25 cellular contexts compared by ENCODE assay signal in the genomic region with DNA sequence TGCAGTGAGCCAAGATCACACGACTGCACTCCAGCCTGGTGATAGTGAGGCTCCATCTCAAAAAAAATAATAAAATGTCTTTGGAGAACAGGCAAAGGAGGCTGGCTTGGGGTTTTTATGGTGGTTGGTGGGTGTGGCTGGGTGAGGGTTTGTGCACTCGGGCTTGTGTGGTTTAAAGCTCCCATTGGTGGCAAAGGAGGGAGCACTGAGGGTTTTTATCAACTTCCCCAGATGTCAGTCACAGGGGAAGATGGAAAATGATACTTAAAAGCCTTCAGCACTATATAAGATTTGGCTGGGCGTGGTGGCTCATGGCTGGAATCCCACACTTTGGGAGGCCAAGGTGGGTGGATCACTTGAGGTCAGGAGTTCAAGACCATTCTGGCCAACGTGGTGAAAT. TPM values are rescaled to one million over a fixed set of nuclear protein-coding genes. Genes with fewer than 3 reads are reported as not detected.
DNase-seq lines count a peak whose midpoint lies in the region; ATAC-seq and TF ChIP-seq lines count a peak whose summit lies in the region.
"Had no signal": no experiment of that assay in that cellular context is flagged by ENCODE, and none has a peak within 500 bp of the region (broad histone marks: within the 10 kb centered on the region; RNA-seq: fewer than 3 reads in every experiment).

No MANE protein-coding gene starts in this region.

- ATAC-seq in T-helper 17 cell (peak; percentile 61), GM18505 (IDR thresholded peaks at IDR 0.05; ENCODE audit: unreplicated experiment) (no peak), GM18517 (IDR thresholded peaks at IDR 0.05; ENCODE audit: unreplicated experiment) (no peak)
- ATAC-seq: left lobe of liver, Right ventricle myocardium inferior had no signal

- no peaks in the 10 kb centered on the region for H3K27me3 Mint-ChIP-seq in T-helper 17 cell
- H3K27me3 Mint-ChIP-seq: naive B cell had no signal

- CTCF ChIA-PET in AG04450 (lab: Charles Lee) = no interaction called here

- no peak for TF ChIP-seq CTCF in AG04450 (IDR thresholded peaks at IDR 0.05; ENCODE audit: low read depth, low read length)

- H3K4me3 Mint-ChIP-seq in T-helper 17 cell = no peak overlapping the region
- H3K4me3 Mint-ChIP-seq: naive B cell had no signal

- POLR2A ChIA-PET in AG04450 (lab: Yijun Ruan, JAX) = no interaction called here

- DNase-seq in AG04450 (ENCODE audit: low read depth, low spot score) (no peak), HUDEP-2 (lab: John Stamatoyannopoulos, UW; ENCODE audit: unreplicated experiment in 76 of 76) (peak in 74 of 76 experiments; percentile 22 to 95 (median 74)), T-helper 17 cell (no peak), erythroblast (lab: John Stamatoyannopoulos, UW) (peak; percentile 48 to 82), NCI-H748 (lab: John Stamatoyannopoulos, UW; ENCODE audit: unreplicated experiment) (no peak)
- DNase-seq: activated CD4-positive, CD25-positive, alpha-beta regulatory T cell treated with anti-CD3 and anti-CD28 coated beads, Interleukin-2, amount 50 U/mL, for 72 hours; activated effector memory CD4-positive, alpha-beta T cell treated with Interleukin-2 at 50 U/mL for 16 hours; Calu3; effector CD4-positive, alpha-beta T cell; mesendoderm; naive B cell; NCI-H2029 treated with DMSO at 0.1 percent for 48 hours; NCI-H226; NCI-H748 treated with DMSO at 0.1 percent for 48 hours; stimulated activated CD4-positive, alpha-beta T cell treated with anti-CD3 and anti-CD28 coated beads, Interleukin-2, amount 100 ng/mL, for 48 hours; stimulated activated naive CD4-positive, alpha-beta T cell; T1000 had no signal

- no peak overlapping the region for H3K27ac Mint-ChIP-seq in T-helper 17 cell

- no peak overlapping the region for H3K4me3 ChIP-seq in AG04450 (ENCODE audit: low read depth, low read length)
- H3K4me3 ChIP-seq: HAP-1, smooth muscle cell had no signal

- H3K27me3 ChIP-seq in AG04450 (ENCODE audit: control insufficient read depth, insufficient read depth, low read length) = peaks cover 2% of the 10 kb centered on the region

- no peaks in the 10 kb centered on the region for H3K36me3 Mint-ChIP-seq in T-helper 17 cell (ENCODE audit: low read depth)
- H3K36me3 Mint-ChIP-seq: naive B cell had no signal

- peaks cover 5% of the 10 kb centered on the region for H3K4me1 Mint-ChIP-seq in T-helper 17 cell
- H3K4me1 Mint-ChIP-seq: naive B cell had no signal

- H3K9me3 ChIP-seq in AG04450 (ENCODE audit: control insufficient read depth, insufficient read depth, low read length) = peaks cover 6% of the 10 kb centered on the region; the same call in 1 of the 2 replicates
- no peaks in the 10 kb centered on the region for H3K9me3 ChIP-seq in T-helper 17 cell (ENCODE audit: control insufficient read depth, low read length, poor library complexity, severe bottlenecking)
- H3K9me3 ChIP-seq: HAP-1 had no signal

- TF ChIP-seq POLR2A in erythroblast (IDR thresholded peaks at IDR 0.05; ENCODE audit: low read length) (no peak), GM18505 (IDR thresholded peaks at IDR 0.05; ENCODE audit: borderline replicate concordance, extremely low read depth, insufficient read depth, insufficient read length) (no peak)

- H3K27ac ChIP-seq in AG04450 (ENCODE audit: low read depth, low read length) = peak overlapping the region; percentile 11
- H3K27ac ChIP-seq: C4-2B, epithelial cell of prostate had no signal

RNA-seq across cellular contexts. Expression of gene RNF216, which starts 16.3 kb away (rescaled TPM):
- polyA plus RNA-seq in AG04450 (2011; rRNA removed) = 33.3 and 36.4 TPM in 2 replicates
- polyA minus RNA-seq in AG04450 (2011; rRNA and poly(A)+ RNA removed) = 51.4 and 52.1 TPM in 2 replicates
- total RNA-seq in T-helper 17 cell = 10 to 100 TPM; 74.1 to 74.7 TPM

Comparison
In these comparisons a context has a peak if more than half of its experiments do, and no peak if none do; other contexts are left out.
1. DNase-seq: peak in HUDEP-2 (74 of 76) and erythroblast (2 of 2); none in AG04450 (single experiment), T-helper 17 cell (0 of 3) and NCI-H748 (single experiment).